ENCODE assay signal across 16 cellular contexts in the genomic region with DNA sequence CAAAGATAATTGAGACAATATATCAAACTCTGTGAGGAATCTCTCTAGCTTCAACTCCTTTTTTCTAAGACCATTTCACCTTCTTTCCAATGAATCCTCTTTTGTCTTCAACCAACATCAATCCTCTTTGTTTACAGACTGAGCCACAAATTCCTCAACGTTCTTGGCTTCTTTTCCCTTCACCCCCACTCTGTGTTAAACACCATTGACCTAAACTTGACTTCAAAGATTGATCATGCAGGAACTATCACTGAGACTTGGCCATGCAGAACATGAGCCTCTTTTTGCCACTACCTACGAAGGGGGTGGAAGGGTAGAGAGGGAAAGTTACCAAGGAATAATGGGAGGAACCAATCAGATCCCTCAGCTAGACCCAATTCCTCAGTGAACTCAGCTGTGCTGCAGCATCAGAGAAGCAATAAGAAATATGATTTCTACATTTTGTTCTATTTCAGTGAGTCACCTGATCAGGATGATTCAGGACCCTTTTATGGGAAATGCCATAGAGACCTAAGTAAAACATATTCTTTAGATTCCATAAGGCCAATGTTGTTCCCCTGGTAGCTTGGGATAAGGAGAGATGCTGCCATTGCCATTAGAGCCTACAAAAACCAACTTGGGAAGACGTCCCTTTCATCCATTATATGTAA.
"Had no signal": no experiment of that assay in that cellular context is flagged by ENCODE, and none has a peak within 500 bp of the region (broad histone marks: within the 10 kb centered on the region; RNA-seq: fewer than 3 reads in every experiment).

No MANE protein-coding gene starts in this region.

- H3K9me3 ChIP-seq: ascending aorta, gastrocnemius medialis, neutrophil had no signal

- H3K9me3 Mint-ChIP-seq: activated naive CD4-positive, alpha-beta T cell treated with anti-CD3 and anti-CD28 coated beads, Interleukin-2, amount 50 U/mL, for 24 hours had no signal

- H3K27me3 Mint-ChIP-seq: effector memory CD8-positive, alpha-beta T cell had no signal

- DNase-seq: activated CD4-positive, alpha-beta T cell treated with anti-CD3 and anti-CD28 coated beads for 36 hours; activated CD4-positive, alpha-beta T cell treated with anti-CD3 and anti-CD28 coated beads, Interleukin-2, amount 50 U/mL, for 48 hours; activated gamma-delta T cell; effector memory CD8-positive, alpha-beta T cell; gastrocnemius medialis; heart left ventricle; left cardiac atrium; naive thymus-derived CD8-positive, alpha-beta T cell; stimulated activated CD8-positive, alpha-beta memory T cell treated with anti-CD3 and anti-CD28 coated beads, Interleukin-4, amount 100 ng/mL, for 48 hours; stimulated activated naive CD4-positive, alpha-beta T cell; substantia nigra; tibial artery had no signal

- H3K27me3 ChIP-seq: ascending aorta, gastrocnemius medialis, heart left ventricle, neutrophil, tibial artery had no signal

- H3K36me3 Mint-ChIP-seq: activated naive CD4-positive, alpha-beta T cell treated with anti-CD3 and anti-CD28 coated beads, Interleukin-2, amount 50 U/mL, for 24 hours had no signal

- H3K27ac ChIP-seq: ascending aorta, gastrocnemius medialis, heart left ventricle, neutrophil, tibial artery had no signal

- H3K4me3 ChIP-seq: ascending aorta, gastrocnemius medialis, heart left ventricle, tibial artery had no signal

- ATAC-seq: activated CD4-positive, alpha-beta T cell treated with anti-CD3 and anti-CD28 coated beads for 36 hours; effector memory CD8-positive, alpha-beta T cell; gastrocnemius medialis; heart left ventricle; left cardiac atrium; naive thymus-derived CD8-positive, alpha-beta T cell; WTC11 had no signal

- H3K27ac Mint-ChIP-seq: activated CD4-positive, alpha-beta T cell treated with anti-CD3 and anti-CD28 coated beads for 36 hours; activated naive CD4-positive, alpha-beta T cell treated with anti-CD3 and anti-CD28 coated beads, Interleukin-2, amount 50 U/mL, for 24 hours; effector memory CD8-positive, alpha-beta T cell; naive thymus-derived CD8-positive, alpha-beta T cell; WTC11 had no signal

- H3K4me3 Mint-ChIP-seq: activated CD4-positive, alpha-beta T cell treated with anti-CD3 and anti-CD28 coated beads for 36 hours; activated naive CD4-positive, alpha-beta T cell treated with anti-CD3 and anti-CD28 coated beads, Interleukin-2, amount 50 U/mL, for 24 hours; effector memory CD8-positive, alpha-beta T cell; naive thymus-derived CD8-positive, alpha-beta T cell; WTC11 had no signal

- H3K4me1 Mint-ChIP-seq: activated CD4-positive, alpha-beta T cell treated with anti-CD3 and anti-CD28 coated beads for 36 hours; activated naive CD4-positive, alpha-beta T cell treated with anti-CD3 and anti-CD28 coated beads, Interleukin-2, amount 50 U/mL, for 24 hours; naive thymus-derived CD8-positive, alpha-beta T cell had no signal
